In the genomic region with DNA sequence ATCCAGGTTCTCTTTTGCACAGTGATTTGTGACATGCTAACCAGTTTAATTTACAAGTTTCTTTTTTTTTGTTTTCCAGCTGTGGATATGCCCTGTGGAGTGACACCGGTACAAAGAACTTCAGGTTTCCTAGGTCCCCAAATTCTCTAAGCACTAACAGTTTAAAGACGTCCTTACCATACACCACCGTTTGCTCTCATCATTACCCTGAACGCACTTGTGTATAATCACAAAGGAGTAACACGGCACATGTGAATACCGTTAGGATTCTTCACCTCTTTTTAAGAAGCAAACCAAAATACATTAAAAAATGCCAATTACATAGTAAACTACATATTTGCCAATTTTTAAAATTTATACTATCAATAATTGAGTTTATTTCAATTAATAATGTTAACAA, we compare ENCODE assay signal across 8 cellular contexts. TPM values are rescaled to one million over a fixed set of nuclear protein-coding genes. Genes with fewer than 3 reads are reported as not detected.
DNase-seq lines count a peak whose midpoint lies in the region; ATAC-seq and TF ChIP-seq lines count a peak whose summit lies in the region.

No MANE protein-coding gene starts in this region.

- H2AFZ ChIP-seq in hepatocyte: peak overlapping the region; percentile 76

- peaks cover 7% of the 10 kb centered on the region for H3K4me1 ChIP-seq in hepatocyte (ENCODE audit: insufficient read depth)
- H3K4me1 ChIP-seq in stomach: peaks cover 7 to 32% (median 22%) of the 10 kb centered on the region in 4 donors

- intact Hi-C loops in stomach (cut with DNase I; ENCODE audit: low total_unique reads): no loop called here

- no peaks in the 10 kb centered on the region for H4K20me1 ChIP-seq in hepatocyte (ENCODE audit: insufficient read depth, poor library complexity, severe bottlenecking)

- H3K27me3 ChIP-seq in WERI-Rb-1 (ENCODE audit: insufficient read depth, low read depth, severe bottlenecking) (no peaks in the 10 kb centered on the region), hepatocyte (no peaks in the 10 kb centered on the region), stomach (no peaks in the 10 kb centered on the region)

- no peak for TF ChIP-seq POLR2A in stomach (IDR thresholded peaks at IDR 0.05)

- H3K4me2 ChIP-seq in hepatocyte: peak overlapping the region; percentile 80

- TF ChIP-seq CTCF in WERI-Rb-1 (IDR thresholded peaks at IDR 0.05; ENCODE audit: low read depth, low read length) (no peak), hepatocyte (IDR thresholded peaks at IDR 0.05; ENCODE audit: poor library complexity) (no peak), stomach (IDR thresholded peaks at IDR 0.05) (no peak)

- 31% methylated on average over 6 of the region's 6 CpGs for WGBS in hepatocyte (ENCODE audit: low lambda C conversion rate, missing lambda C conversion rate)
- 19 to 28% (median 20%) methylated on average over 6 of the region's 6 CpGs for WGBS in stomach, 5 donors

- no peak overlapping the region for H3K27ac ChIP-seq in WERI-Rb-1
- H3K27ac ChIP-seq in hepatocyte: no peak overlapping the region
- H3K27ac ChIP-seq in stomach: peak overlapping the region in 2 of 5 donors; percentile 80 to 88

- DNase-seq in NCI-H82 (lab: John Stamatoyannopoulos, UW) (peak; percentile 50), NCI-H82 treated with DMSO at 0.1 percent for 48 hours (lab: John Stamatoyannopoulos, UW; ENCODE audit: unreplicated experiment) (no peak), WERI-Rb-1 (no peak), hepatocyte (ENCODE audit: low spot score) (no peak), stomach (no peak), mucosa of gallbladder (ENCODE audit: low spot score) (no peak), HuH-7.5 (ENCODE audit: low spot score) (no peak)

- peaks cover 19% of the 10 kb centered on the region for H3K79me2 ChIP-seq in hepatocyte

- H3K36me3 ChIP-seq in WERI-Rb-1: peaks cover 22% of the 10 kb centered on the region
- no peaks in the 10 kb centered on the region for H3K36me3 ChIP-seq in hepatocyte (replicated peaks; ENCODE audit: insufficient read depth, low read depth)
- peaks cover 9 to 22% (median 18%) of the 10 kb centered on the region in 4 donors for H3K36me3 ChIP-seq in stomach

- no peaks in the 10 kb centered on the region for H3K9me2 ChIP-seq in hepatocyte (replicated peaks; ENCODE audit: insufficient read depth)

- H3K9me3 ChIP-seq in WERI-Rb-1 (ENCODE audit: severe bottlenecking): no peaks in the 10 kb centered on the region
- no peaks in the 10 kb centered on the region for H3K9me3 ChIP-seq in hepatocyte (ENCODE audit: low read depth)
- no peaks in the 10 kb centered on the region for H3K9me3 ChIP-seq in stomach

- ATAC-seq in HG03442 (IDR thresholded peaks at IDR 0.05; ENCODE audit: unreplicated experiment): no peak

- H3K4me3 ChIP-seq in WERI-Rb-1 (ENCODE audit: low read depth, low read length) (peak overlapping the region; percentile 86), hepatocyte (peak overlapping the region; percentile 52), stomach (peak overlapping the region; percentile 68 to 85 (median 76))

- TF ChIP-seq EP300 in stomach (IDR thresholded peaks at IDR 0.05): no peak

RNA-seq across cellular contexts. Expression of a gene that starts 0.8 kb away (rescaled TPM):
- total RNA-seq in hepatocyte: 40.2 and 43.7 TPM in 2 replicates
- 13.5 and 22.7 TPM in 2 replicates for polyA plus RNA-seq in hepatocyte
- 10 to 100 TPM in 4 of 5 donors, under 1 TPM in 1; 0.87 to 49.6 (median 42.9) TPM for total RNA-seq in stomach
- polyA plus RNA-seq in stomach: 10 to 100 TPM; 10.7 to 14.8 (median 13.2) TPM
- total RNA-seq in mucosa of gallbladder: 48.0 TPM
